Comparison of ENCODE assay signal across 17 cellular contexts in the genomic region with DNA sequence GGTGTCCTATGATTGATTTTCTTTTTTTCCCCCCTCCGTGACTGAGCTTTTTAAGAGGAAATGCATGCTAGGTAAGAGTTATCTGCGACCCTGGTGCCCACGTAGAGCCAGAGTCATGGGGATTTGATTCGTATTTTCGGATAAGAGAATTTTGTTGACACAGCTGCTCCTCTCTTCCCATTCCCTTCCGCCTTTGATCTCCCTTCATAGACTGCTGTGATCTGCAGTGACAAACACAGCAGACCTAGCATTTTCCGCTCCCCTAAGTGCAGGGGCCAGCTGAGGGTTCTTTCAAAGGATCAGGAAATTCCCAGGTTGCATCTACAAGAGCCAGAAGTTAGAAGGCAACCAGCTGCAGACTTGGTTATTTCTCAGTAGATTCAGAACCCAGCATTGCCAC.
DNase-seq lines count a peak whose midpoint lies in the region; TF ChIP-seq lines count a peak whose summit lies in the region.
"Had no signal": no experiment of that assay in that cellular context is flagged by ENCODE, and none has a peak within 500 bp of the region (broad histone marks: within the 10 kb centered on the region; RNA-seq: fewer than 3 reads in every experiment).

No MANE protein-coding gene starts in this region.

- H3K9me3 Mint-ChIP-seq in osteocyte (ENCODE audit: unreplicated experiment), result peaks cover 29% of the 10 kb centered on the region

- no peak overlapping the region for H3K27ac ChIP-seq in tibial artery
- H3K27ac ChIP-seq: KMS-11 had no signal

- TF ChIP-seq CTCF in osteocyte (IDR thresholded peaks at IDR 0.05), result no peak
- no peak for TF ChIP-seq CTCF in tibial artery (IDR thresholded peaks at IDR 0.05)

- H3K9me3 ChIP-seq in tibial artery, result peaks cover 0 to 39% (median 6%) of the 10 kb centered on the region in 3 donors
- H3K9me3 ChIP-seq: BE2C, HAP-1 had no signal

- H3K4me1 ChIP-seq in tibial artery, result no peaks in the 10 kb centered on the region
- H3K4me1 ChIP-seq: BE2C, HAP-1 had no signal

- no peaks in the 10 kb centered on the region for H3K4me1 Mint-ChIP-seq in osteocyte (ENCODE audit: unreplicated experiment)
- H3K4me1 Mint-ChIP-seq: CD4-positive, alpha-beta memory T cell had no signal

- H3K4me3 Mint-ChIP-seq in osteocyte (ENCODE audit: unreplicated experiment), result no peak overlapping the region
- H3K4me3 Mint-ChIP-seq: CD4-positive, alpha-beta memory T cell; T-helper 2 cell treated with Interferon-gamma antibody and Interleukin-4, amounts not matched to agents 5 μg/mL and 100 μg/mL, for 36 hours had no signal

- no peaks in the 10 kb centered on the region for H3K27me3 ChIP-seq in tibial artery
- H3K27me3 ChIP-seq: BE2C had no signal

- H3K36me3 Mint-ChIP-seq in osteocyte (ENCODE audit: unreplicated experiment), result peaks cover 4% of the 10 kb centered on the region

- intact Hi-C loops in tibial artery (cut with DNase I; ENCODE audit: low total_unique reads), result no loop called here

- peaks cover 40 to 62% (median 51%) of the 10 kb centered on the region in 3 donors for H3K36me3 ChIP-seq in tibial artery
- H3K36me3 ChIP-seq: BE2C, HAP-1 had no signal

- DNase-seq in DMS53 treated with DMSO at 0.1 percent for 48 hours (lab: John Stamatoyannopoulos, UW; ENCODE audit: unreplicated experiment) (peak; percentile 88), NCI-H146 (lab: John Stamatoyannopoulos, UW) (peak; percentile 58), NCI-H510A treated with DMSO at 0.1 percent for 48 hours (lab: John Stamatoyannopoulos, UW) (peak; percentile 58), left kidney (ENCODE audit: low read depth, low spot score) (peak; percentile 41), osteocyte (ENCODE audit: extremely low spot score, unreplicated experiment) (no peak), NCI-H187 (lab: John Stamatoyannopoulos, UW) (no peak), tibial artery (no peak), NCI-H524 (lab: John Stamatoyannopoulos, UW) (no peak)
- DNase-seq: BE2C; CD4-positive, alpha-beta memory T cell; EL; NCI-H1436; NCI-H82; SW 1271 had no signal

- H3K27ac Mint-ChIP-seq in osteocyte (ENCODE audit: unreplicated experiment), result no peak overlapping the region
- H3K27ac Mint-ChIP-seq: CD4-positive, alpha-beta memory T cell; T-helper 2 cell treated with Interferon-gamma antibody and Interleukin-4, amounts not matched to agents 5 μg/mL and 100 μg/mL, for 36 hours had no signal

- H3K4me3 ChIP-seq in tibial artery, result no peak overlapping the region
- H3K4me3 ChIP-seq: HAP-1 had no signal

- no peaks in the 10 kb centered on the region for H3K27me3 Mint-ChIP-seq in osteocyte (ENCODE audit: unreplicated experiment)
- H3K27me3 Mint-ChIP-seq: CD4-positive, alpha-beta memory T cell had no signal

Comparison
In these comparisons a context has a peak if more than half of its experiments do, and no peak if none do; other contexts are left out.
1. DNase-seq: peak in DMS53 treated with DMSO at 0.1 percent for 48 hours (single experiment), NCI-H146 (single experiment), NCI-H510A treated with DMSO at 0.1 percent for 48 hours (single experiment) and left kidney (single experiment); none in osteocyte (single experiment), NCI-H187 (0 of 2), tibial artery (0 of 2) and NCI-H524 (0 of 2).